10 cellular contexts compared by ENCODE assay signal in genomic region chr4:20254517-20255250, GRCh38. TPM values are rescaled to one million over a fixed set of nuclear protein-coding genes. Genes with fewer than 3 reads are reported as not detected.
DNase-seq lines count a peak whose midpoint lies in the region; ATAC-seq, FAIRE-seq and TF ChIP-seq lines count a peak whose summit lies in the region.
"Had no signal": no experiment of that assay in that cellular context is flagged by ENCODE, and none has a peak within 500 bp of the region (broad histone marks: within the 10 kb centered on the region; RNA-seq: fewer than 3 reads in every experiment).

No MANE protein-coding gene starts in this region.

- peaks cover 71% of the 10 kb centered on the region for H3K27me3 Mint-ChIP-seq in endodermal cell (ENCODE audit: insufficient read depth)

- no peak for ATAC-seq in mucosa of descending colon
- no peak for ATAC-seq in GM18502 (IDR thresholded peaks at IDR 0.05; ENCODE audit: poor library complexity, unreplicated experiment)

- no peak overlapping the region for H3K9ac ChIP-seq in endodermal cell (ENCODE audit: extremely low read depth, low read length, poor library complexity, severe bottlenecking)

- peaks cover 43% of the 10 kb centered on the region for H3K4me1 Mint-ChIP-seq in endodermal cell

- 0 to 1% methylated on average over 25 to 72 of the region's 72 CpGs for WGBS in endodermal cell (ENCODE audit: insufficient coverage in 1 of 2, insufficient read length in 1 of 2), 2 experiments

- no peaks in the 10 kb centered on the region for H3K36me3 ChIP-seq in A673 (ENCODE audit: insufficient read depth, low read length, poor library complexity, severe bottlenecking)
- H3K36me3 ChIP-seq in endodermal cell (ENCODE audit: control insufficient read depth, insufficient read depth, low read length), result no peaks in the 10 kb centered on the region
- no peaks in the 10 kb centered on the region for H3K36me3 ChIP-seq in mucosa of descending colon (ENCODE audit: low read depth)

- POLR2A ChIA-PET in A673 (lab: Charles Lee; ENCODE audit: low non-redundant PET), result no interaction called here

- H3K4me1 ChIP-seq in A673 (ENCODE audit: insufficient read depth, low read length, poor library complexity, severe bottlenecking) (peaks cover 36% of the 10 kb centered on the region), endodermal cell (ENCODE audit: control insufficient read depth, insufficient read depth, low read length) (peaks cover 6% of the 10 kb centered on the region), mucosa of descending colon (ENCODE audit: low read depth) (peaks cover 20% of the 10 kb centered on the region)

- TF ChIP-seq CTCF in A673 (conservative IDR thresholded peaks at IDR 0.05; ENCODE audit: low read depth, low read length) (no peak), endodermal cell (conservative IDR thresholded peaks at IDR 0.05) (no peak), mucosa of descending colon (IDR thresholded peaks at IDR 0.05) (no peak)

- H3K27me3 ChIP-seq in A673 (replicated peaks; ENCODE audit: insufficient read depth, low read depth, low read length, poor library complexity) (no peaks in the 10 kb centered on the region), endodermal cell (ENCODE audit: control insufficient read depth, insufficient read depth, low read length, poor library complexity, severe bottlenecking) (peaks cover 66% of the 10 kb centered on the region)

- no peak overlapping the region for H3K27ac Mint-ChIP-seq in endodermal cell

- H3K4me3 ChIP-seq in A673 (ENCODE audit: low read depth, low read length, poor library complexity, severe bottlenecking) (peak overlapping the region; percentile 80), endodermal cell (ENCODE audit: low read length) (peak overlapping the region; percentile 81), mucosa of descending colon (no peak overlapping the region)

- H3K9me3 ChIP-seq in A673 (ENCODE audit: low read depth, low read length, poor library complexity, severe bottlenecking) (no peaks in the 10 kb centered on the region), endodermal cell (ENCODE audit: control insufficient read depth, low read length) (no peaks in the 10 kb centered on the region), mucosa of descending colon (no peaks in the 10 kb centered on the region)

- FAIRE-seq in H54 (lab: Jason Lieb, UNC), result no peak
- FAIRE-seq: colon had no signal

- CTCF ChIA-PET in A673 (lab: Charles Lee), result no interaction called here

- DNase-seq in A673 (ENCODE audit: low spot score) (peak; percentile 74), HK-2 (ENCODE audit: unreplicated experiment) (peak; percentile 35), endodermal cell (peak; percentile 76), mucosa of descending colon (peak in 2 of 3 donors; percentile 19 to 44), H54 (ENCODE audit: insufficient read length, low spot score) (no peak), NCI-H146 treated with DMSO at 0.1 percent for 48 hours (lab: John Stamatoyannopoulos, UW; ENCODE audit: unreplicated experiment) (no peak), midbrain (lab: John Stamatoyannopoulos, UW) (no peak)
- DNase-seq: NCI-H1436 had no signal

- H3K9me3 Mint-ChIP-seq in endodermal cell, result no peaks in the 10 kb centered on the region

- no peak for TF ChIP-seq POLR2A in H54 (IDR thresholded peaks at IDR 0.05; ENCODE audit: low read depth, low read length)

- BruUV-seq in A673 (replicated peaks; lab: Mats Ljungman, UMichigan), result no TSS peak

- intact Hi-C loops in A673 (cut with micrococcal nuclease; ENCODE audit: unreplicated experiment) (loop anchor here (5.0 kb wide), 7 partner anchors 163 to 1567 kb away; no protein-coding TSS in a partner anchor), mucosa of descending colon (cut with DNase I, micrococcal nuclease) (no loop called here)

- peak overlapping the region; percentile 66 for H3K4me3 Mint-ChIP-seq in endodermal cell

- H3K36me3 Mint-ChIP-seq in endodermal cell (ENCODE audit: low read depth), result no peaks in the 10 kb centered on the region

- H3K27ac ChIP-seq in A673 (ENCODE audit: low read depth, low read length, poor library complexity, severe bottlenecking) (peak overlapping the region; percentile 69), endodermal cell (ENCODE audit: low read depth, low read length) (no peak overlapping the region)

RNA-seq across cellular contexts. Expression of gene SLIT2, which starts 3.0 kb away (rescaled TPM):
- 59.7 and 70.6 TPM in 2 replicates for total RNA-seq in A673 (2021)
- total RNA-seq in endodermal cell, result 1 to 10 TPM; 3.4 to 3.5 TPM
- polyA plus RNA-seq in endodermal cell (2013, experiment 1 of 2), result 44.3 TPM
- 45.7 TPM for polyA plus RNA-seq in endodermal cell (2013, experiment 2 of 2)
- 10 to 100 TPM in 1 of 3 donors, 1 to 10 TPM in 2; 1.2 to 37.3 (median 4.2) TPM for total RNA-seq in mucosa of descending colon

Comparison
In these comparisons a context has a peak if more than half of its experiments do, and no peak if none do; other contexts are left out.
1. DNase-seq: peak in A673 (single experiment), HK-2 (single experiment), endodermal cell (single experiment) and mucosa of descending colon (2 of 3); none in H54 (single experiment), NCI-H146 treated with DMSO at 0.1 percent for 48 hours (single experiment) and midbrain (single experiment).